Comparison of ENCODE assay signal across 7 cellular contexts in genomic region chr6:31907158-31907813, GRCh38. TPM values are rescaled to one million over a fixed set of nuclear protein-coding genes. Genes with fewer than 3 reads are reported as not detected.
DNase-seq lines count a peak whose midpoint lies in the region; ATAC-seq and TF ChIP-seq lines count a peak whose summit lies in the region.
"Had no signal": no experiment of that assay in that cellular context is flagged by ENCODE, and none has a peak within 500 bp of the region (broad histone marks: within the 10 kb centered on the region; RNA-seq: fewer than 3 reads in every experiment).

No MANE protein-coding gene starts in this region.

- POLR2A ChIA-PET in IMR-90 (lab: Charles Lee; ENCODE audit: unreplicated experiment) = no interaction called here

- no peaks in the 10 kb centered on the region for H3K9me3 ChIP-seq in IMR-90 (ENCODE audit: control insufficient read depth, insufficient read depth, low read length)
- H3K9me3 ChIP-seq in mammary epithelial cell (replicated peaks; ENCODE audit: insufficient read depth, low read length) = no peaks in the 10 kb centered on the region

- CTCF ChIA-PET in IMR-90 (lab: Yijun Ruan, JAX) (interaction anchor here (0.6 to 1.2 kb wide), 2 partner anchors 45 to 686 kb away, joined by 3 read pairs; no protein-coding TSS in a partner anchor), mammary epithelial cell (lab: Charles Lee; ENCODE audit: low non-redundant PET) (no interaction called here)

- H3K14ac ChIP-seq in IMR-90 (replicated peaks; ENCODE audit: low read depth, low read length) = 0 out of 2 replicates have a peak overlapping the region, but pooled peaks have one; percentile 25

- no peak overlapping the region for H3K18ac ChIP-seq in IMR-90 (ENCODE audit: low read depth, low read length)

- dilution Hi-C loops in IMR-90 (cut with HindIII; ENCODE audit: low sequenced_read_pairs, unreplicated experiment) (no loop called here), mammary epithelial cell (cut with HindIII; ENCODE audit: low sequenced_read_pairs) (loop anchor here (5.0 kb wide), 1 partner anchor 40 kb away; the partner anchor contains the start of gene CFB)

- peak; percentile 46 for ATAC-seq in IMR-90 (ENCODE audit: low read depth)
- ATAC-seq in HG03469 (IDR thresholded peaks at IDR 0.05; ENCODE audit: unreplicated experiment) = no peak
- no peak for ATAC-seq in HG03025 (IDR thresholded peaks at IDR 0.05; ENCODE audit: low FRiP score, unreplicated experiment)

- no peaks in the 10 kb centered on the region for H4K20me1 ChIP-seq in IMR-90 (ENCODE audit: insufficient read depth, low read length)
- no peaks in the 10 kb centered on the region for H4K20me1 ChIP-seq in mammary epithelial cell (ENCODE audit: insufficient read depth, low read length)

- H3K4me2 ChIP-seq in IMR-90 (ENCODE audit: low read depth, low read length) (no peak overlapping the region), mammary epithelial cell (ENCODE audit: insufficient read depth, low read depth, low read length) (no peak overlapping the region)

- no TSS peak for BruUV-seq in IMR-90 (replicated peaks; lab: Mats Ljungman, UMichigan)
- BruUV-seq in mammary epithelial cell (replicated peaks; lab: Mats Ljungman, UMichigan) = no TSS peak

- TF ChIP-seq POLR2A in IMR-90 (IDR thresholded peaks at IDR 0.05; ENCODE audit: low read depth, low read length) (no peak), lower leg skin (IDR thresholded peaks at IDR 0.05) (no peak)

- no peak overlapping the region for H2BK15ac ChIP-seq in IMR-90 (ENCODE audit: low read depth, low read length)

- H3K79me1 ChIP-seq in IMR-90 (ENCODE audit: low read depth in 1 of 2, low read length in 2 of 2) = no peaks in the 10 kb centered on the region

- H3K4me1 ChIP-seq in IMR-90 (ENCODE audit: control insufficient read depth, insufficient read depth, low read length) = peaks cover 10% of the 10 kb centered on the region
- H3K4me1 ChIP-seq in mammary epithelial cell (ENCODE audit: insufficient read depth, low read length) = peaks cover 10% of the 10 kb centered on the region

- H2AK9ac ChIP-seq in IMR-90 (replicated peaks; ENCODE audit: low read depth, low read length, poor library complexity) = no peak overlapping the region

- TF ChIP-seq RAD21 in IMR-90 (IDR thresholded peaks at IDR 0.05; ENCODE audit: low read length) = no peak

- no peak overlapping the region for H2BK120ac ChIP-seq in IMR-90 (ENCODE audit: low read depth, low read length)

- H3K4me3 ChIP-seq in IMR-90 (ENCODE audit: insufficient read depth, low read depth, low read length) (no peak overlapping the region), mammary epithelial cell (replicated peaks in 1 of 3; ENCODE audit: insufficient read depth in 1 of 3, low read depth in 2 of 3, low read length in 3 of 3) (no peak overlapping the region), lower leg skin (ENCODE audit: low read depth, poor library complexity, severe bottlenecking) (no peak overlapping the region)

- intact Hi-C loops in IMR-90 (cut with micrococcal nuclease) (no loop called here), mammary epithelial cell (cut with micrococcal nuclease) (no loop called here), lower leg skin (cut with DNase I; ENCODE audit: low total_unique reads) (no loop called here)

- H3K36me3 ChIP-seq in IMR-90 (ENCODE audit: control insufficient read depth, insufficient read depth, low read length) (no peaks in the 10 kb centered on the region), mammary epithelial cell (ENCODE audit: insufficient read depth, low read length) (no peaks in the 10 kb centered on the region)

- H3K79me2 ChIP-seq in mammary epithelial cell (ENCODE audit: insufficient read depth, low read length) = no peaks in the 10 kb centered on the region

- peaks cover 14% of the 10 kb centered on the region; the same call in 1 of the 2 replicates for H3K9me1 ChIP-seq in IMR-90 (ENCODE audit: insufficient read depth, low read length)

- H4K5ac ChIP-seq in IMR-90 (ENCODE audit: low read depth, low read length) = no peak overlapping the region

- in situ Hi-C loops in IMR-90 (cut with MboI; ENCODE audit: low sequenced_read_pairs) = no loop called here
- in situ Hi-C loops in mammary epithelial cell (cut with MboI; ENCODE audit: low sequenced_read_pairs in 2 of 2) = loop anchor here (5.0 to 10.0 kb wide), 2 partner anchors 40 to 48 kb away; partner anchors contain the start of genes CFB (in 1 of the 2), NELFE (in 1 of the 2) and SKIC2 (in 1 of the 2)

- H2BK20ac ChIP-seq in IMR-90 (ENCODE audit: low read depth, low read length) = no peak overlapping the region

- H2AFZ ChIP-seq in IMR-90 (replicated peaks; ENCODE audit: low read length, poor library complexity) (peak overlapping the region; percentile 26), mammary epithelial cell (ENCODE audit: low read depth, low read length) (no peak overlapping the region)

- peak; percentile 5 for DNase-seq in 8988T
- peak; percentile 85 for DNase-seq in IMR-90
- peak; percentile 62 for DNase-seq in mammary epithelial cell
- no peak for DNase-seq in lower leg skin (ENCODE audit: low spot score in 2 of 2)

- H3K9ac ChIP-seq in IMR-90 (ENCODE audit: low read depth, low read length) (no peak overlapping the region), mammary epithelial cell (ENCODE audit: insufficient read depth, low read length) (no peak overlapping the region)

- H4K91ac ChIP-seq in IMR-90 (ENCODE audit: insufficient read depth, low read depth, low read length) = no peak overlapping the region

- WGBS in IMR-90 (ENCODE audit: extremely low coverage in 2 of 2, insufficient read length in 1 of 2), 2 experiments = 7% methylated on average over 2 of the region's 7 CpGs; no CpG with 5 or more reads in 1 of the 2 experiments
- WGBS in mammary epithelial cell (ENCODE audit: low coverage, missing lambda C conversion rate) = 73% methylated on average over 6 of the region's 7 CpGs
- WGBS in lower leg skin, 2 donors = 54 to 57% methylated on average over 7 of the region's 7 CpGs

- H3K27ac ChIP-seq in IMR-90 (ENCODE audit: insufficient read depth, low read length) (peak overlapping the region; percentile 55; the same call in 1 of the 2 replicates), mammary epithelial cell (ENCODE audit: insufficient read depth, low read depth, low read length) (no peak overlapping the region)
- H3K27ac ChIP-seq: VCaP had no signal

- H3K56ac ChIP-seq in IMR-90 (ENCODE audit: extremely low read depth, insufficient read depth, low read length) = no peak overlapping the region

- peak overlapping the region; percentile 52; the same call in 1 of the 2 replicates for H3K4ac ChIP-seq in IMR-90 (ENCODE audit: low read depth, low read length)

- H2AK5ac ChIP-seq in IMR-90 (ENCODE audit: low read depth, low read length) = 0 out of 2 replicates have a peak overlapping the region, but pooled peaks have one; percentile 15

- TF ChIP-seq CTCF in IMR-90 (conservative IDR thresholded peaks at IDR 0.05; ENCODE audit: low read depth, low read length) = no peak
- no peak for TF ChIP-seq CTCF in mammary epithelial cell (conservative IDR thresholded peaks at IDR 0.05 in 1 of 2, IDR thresholded peaks at IDR 0.05 in 1 of 2; ENCODE audit: extremely low read depth in 1 of 2, insufficient read depth in 1 of 2, low read depth in 1 of 2, low read length in 2 of 2)
- TF ChIP-seq CTCF in lower leg skin (IDR thresholded peaks at IDR 0.05) = no peak

- no peak overlapping the region for H3K23ac ChIP-seq in IMR-90 (ENCODE audit: low read depth, low read length)

- H3K27me3 ChIP-seq in IMR-90 (ENCODE audit: control insufficient read depth, insufficient read depth, low read length) (no peaks in the 10 kb centered on the region), mammary epithelial cell (ENCODE audit: insufficient read depth, low read length) (no peaks in the 10 kb centered on the region)

- H4K8ac ChIP-seq in IMR-90 (ENCODE audit: low read depth in 2 of 2, low read length in 2 of 2) = peak overlapping the region in 1 of 2 experiments; percentile 30; a peak in 1 of 4 replicates

- no peak overlapping the region for H2BK5ac ChIP-seq in IMR-90 (ENCODE audit: low read depth, low read length, poor library complexity, severe bottlenecking)

RNA-seq across cellular contexts. Expression of gene ZBTB12, which starts 5.4 kb away (rescaled TPM):
- total RNA-seq in IMR-90 (2012; rRNA removed) (2.0 and 2.5 TPM in 2 replicates), mammary epithelial cell (1 to 10 TPM in 1 of 2 donors, under 1 TPM in 1; 0.33 to 2.7 TPM), lower leg skin (1 to 10 TPM in 1 of 4 donors, under 1 TPM in 3; 0.25 to 1.6 (median 0.77) TPM)
- polyA plus RNA-seq in IMR-90 (2012; rRNA removed) (8.1 and 8.5 TPM in 2 replicates), mammary epithelial cell (0.95 TPM)
- 2.5 and 4.5 TPM in 2 replicates for polyA plus RNA-seq in IMR-90 (2012; cell fraction: cytosol; rRNA removed)
- 2.0 and 2.9 TPM in 2 replicates for polyA plus RNA-seq in IMR-90 (2012; cell fraction: nucleus; rRNA removed; ENCODE audit: low replicate concordance)
- polyA minus RNA-seq in mammary epithelial cell = 0.93 TPM

RNA-seq across cellular contexts. Expression of gene EHMT2, which starts 9.8 kb away (rescaled TPM):
- total RNA-seq in IMR-90 (2012; rRNA removed) (36.4 and 38.0 TPM in 2 replicates), mammary epithelial cell (10 to 100 TPM; 26.2 to 28.7 TPM), lower leg skin (10 to 100 TPM; 25.5 to 39.3 (median 33.6) TPM)
- polyA plus RNA-seq in IMR-90 (2012; rRNA removed) (47.7 and 51.2 TPM in 2 replicates), mammary epithelial cell (33.6 TPM)
- 31.6 and 49.6 TPM in 2 replicates for polyA plus RNA-seq in IMR-90 (2012; cell fraction: cytosol; rRNA removed)
- polyA plus RNA-seq in IMR-90 (2012; cell fraction: nucleus; rRNA removed; ENCODE audit: low replicate concordance) = 155 and 310 TPM in 2 replicates
- polyA minus RNA-seq in mammary epithelial cell = 95.7 TPM

RNA-seq across cellular contexts. Expression of gene C2, which starts 20.2 kb away (rescaled TPM):
- total RNA-seq in IMR-90 (2012; rRNA removed) = under 0.01 and 0.18 TPM in 2 replicates
- polyA plus RNA-seq in IMR-90 (2012; rRNA removed) = 0.19 and 0.26 TPM in 2 replicates
- 0.33 and 0.40 TPM in 2 replicates for polyA plus RNA-seq in IMR-90 (2012; cell fraction: cytosol; rRNA removed)
- polyA plus RNA-seq in IMR-90 (2012; cell fraction: nucleus; rRNA removed; ENCODE audit: low replicate concordance) = 0.30 and 0.69 TPM in 2 replicates
- total RNA-seq in mammary epithelial cell = under 1 TPM; 0.45 to 0.50 TPM
- polyA plus RNA-seq in mammary epithelial cell = not detected
- polyA minus RNA-seq in mammary epithelial cell = not detected
- total RNA-seq in lower leg skin = 1 to 10 TPM; 4.9 to 7.7 (median 6.7) TPM

RNA-seq across cellular contexts. Expression of gene SLC44A4, which starts 28.5 kb away (rescaled TPM):
- total RNA-seq in IMR-90 (2012; rRNA removed) (0.36 TPM in 1 of 2 replicates, not detected in the other), mammary epithelial cell (not detected), lower leg skin (1 to 10 TPM; 1.6 to 5.2 (median 3.2) TPM)
- polyA plus RNA-seq in IMR-90 (2012; rRNA removed) (0.14 and 0.19 TPM in 2 replicates), mammary epithelial cell (not detected)
- polyA plus RNA-seq in IMR-90 (2012; cell fraction: cytosol; rRNA removed) = 0.26 and 0.84 TPM in 2 replicates
- 0.23 and 0.28 TPM in 2 replicates for polyA plus RNA-seq in IMR-90 (2012; cell fraction: nucleus; rRNA removed; ENCODE audit: low replicate concordance)
- not detected for polyA minus RNA-seq in mammary epithelial cell

RNA-seq across cellular contexts. Expression of gene CFB, which starts 38.6 kb away (rescaled TPM):
- total RNA-seq in IMR-90 (2012; rRNA removed) (1.4 and 1.8 TPM in 2 replicates), mammary epithelial cell (1 to 10 TPM; 1.7 to 7.9 TPM), lower leg skin (10 to 100 TPM in 1 of 4 donors, 1 to 10 TPM in 3; 1.4 to 13.1 (median 4.5) TPM)
- polyA plus RNA-seq in IMR-90 (2012; rRNA removed) (5.8 and 6.1 TPM in 2 replicates), mammary epithelial cell (2.0 TPM)
- polyA plus RNA-seq in IMR-90 (2012; cell fraction: cytosol; rRNA removed) = 4.1 and 5.2 TPM in 2 replicates
- polyA plus RNA-seq in IMR-90 (2012; cell fraction: nucleus; rRNA removed; ENCODE audit: low replicate concordance) = 15.4 and 32.5 TPM in 2 replicates
- 36.6 TPM for polyA minus RNA-seq in mammary epithelial cell

Comparison
In these comparisons a context has a peak if more than half of its experiments do, and no peak if none do; other contexts are left out.
1. DNase-seq: peak in 8988T (single experiment), IMR-90 (single experiment) and mammary epithelial cell (single experiment); none in lower leg skin (0 of 2).